In genomic region chr6:166382500-166382932, GRCh38 we compare ENCODE assay signal across 1 cellular context.
TF ChIP-seq lines count a peak whose summit lies in the region.

No MANE protein-coding gene starts in this region.

TF ChIP-seq in HCT116, 20 proteins besides CTCF, POLR2A, EP300 and RAD21 (continued from another document):
- TF ChIP-seq ZBTB33 (IDR thresholded peaks at IDR 0.05; ENCODE audit: extremely low read depth, insufficient replicate concordance, low read length) (no peak), JUND (IDR thresholded peaks at IDR 0.05) (no peak), SIN3A (IDR thresholded peaks at IDR 0.05; ENCODE audit: low read depth) (no peak), MAX (IDR thresholded peaks at IDR 0.05) (no peak), ELF1 (IDR thresholded peaks at IDR 0.05; ENCODE audit: borderline replicate concordance, low read depth) (no peak), FOSL1 (IDR thresholded peaks at IDR 0.05; ENCODE audit: low read depth) (no peak), EGR1 (IDR thresholded peaks at IDR 0.05; ENCODE audit: low read depth) (no peak), POLR2AphosphoS5 (IDR thresholded peaks at IDR 0.05; ENCODE audit: low read depth, low read length) (no peak; the same call in 1 of the 2 replicates), REST (IDR thresholded peaks at IDR 0.05; ENCODE audit: low read depth) (no peak), CEBPB (IDR thresholded peaks at IDR 0.05; ENCODE audit: low read depth) (no peak)
TF ChIP-seq in HCT116: peak in this region for 0.
